8 cellular contexts compared by ENCODE assay signal in genomic region chr22:22508274-22509176, GRCh38. TPM values are rescaled to one million over a fixed set of nuclear protein-coding genes. Genes with fewer than 3 reads are reported as not detected.
DNase-seq lines count a peak whose midpoint lies in the region; ATAC-seq and TF ChIP-seq lines count a peak whose summit lies in the region.

TSS of gene ZNF280B (minus strand) at chr22:22508742. CDS start at chr22:22489398, 19,344 bp downstream.

- H3K9me3 ChIP-seq in KOPT-K1 (ENCODE audit: insufficient read depth, low read length, poor library complexity, severe bottlenecking) (peaks cover 15% of the 10 kb centered on the region), SK-N-MC (ENCODE audit: low read depth, low read length) (no peaks in the 10 kb centered on the region), prostate gland (no peaks in the 10 kb centered on the region)

- peak in 3 of 4 experiments; percentile 32 to 41 (median 32) for TF ChIP-seq CTCF in prostate gland (IDR thresholded peaks at IDR 0.05)

- no peaks in the 10 kb centered on the region for H3K4me1 ChIP-seq in prostate gland (replicated peaks)

- no peaks in the 10 kb centered on the region for H3K27me3 Mint-ChIP-seq in activated naive CD4-positive, alpha-beta T cell treated with anti-CD3 and anti-CD28 coated beads, Interleukin-2, amount 50 U/mL, for 24 hours

- 5% methylated on average over 64 of the region's 72 CpGs for WGBS in prostate gland

- no peak for TF ChIP-seq POLR2A in prostate gland (IDR thresholded peaks at IDR 0.05)

- peak within 1 kb of the TSS; percentile 76 for H3K9ac ChIP-seq in SK-N-MC (ENCODE audit: insufficient read length)

- DNase-seq in DMS153 (lab: John Stamatoyannopoulos, UW) (peak; percentile 80), SK-N-MC (ENCODE audit: low read depth, low spot score) (no peak), cardiac septum (ENCODE audit: low spot score) (peak; percentile 75), prostate gland (ENCODE audit: low spot score) (peak; percentile 5), ureter (ENCODE audit: low spot score) (peak; percentile 54)

- H3K27ac ChIP-seq in KOPT-K1 (ENCODE audit: low read depth, low read length, poor library complexity, severe bottlenecking), result peak within 1 kb of the TSS; percentile 45
- no peak within 1 kb of the TSS for H3K27ac ChIP-seq in SK-N-MC
- H3K27ac ChIP-seq in prostate gland, result no peak within 1 kb of the TSS

- H3K4me3 ChIP-seq in SK-N-MC (peak within 1 kb of the TSS; percentile 80), prostate gland (peak within 1 kb of the TSS; percentile 41 to 50)

- H3K27ac Mint-ChIP-seq in activated naive CD4-positive, alpha-beta T cell treated with anti-CD3 and anti-CD28 coated beads, Interleukin-2, amount 50 U/mL, for 24 hours, result peak within 1 kb of the TSS; percentile 26

- H3K36me3 ChIP-seq in KOPT-K1 (ENCODE audit: insufficient read depth, low read length) (peaks cover 17% of the 10 kb centered on the region), SK-N-MC (ENCODE audit: insufficient read depth, low read length) (peaks cover 3% of the 10 kb centered on the region; the same call in 1 of the 2 replicates), prostate gland (no peaks in the 10 kb centered on the region)

- no peaks in the 10 kb centered on the region for H3K27me3 ChIP-seq in prostate gland (replicated peaks; ENCODE audit: insufficient read depth)

- peak within 1 kb of the TSS; percentile 86 for H3K4me3 Mint-ChIP-seq in activated naive CD4-positive, alpha-beta T cell treated with anti-CD3 and anti-CD28 coated beads, Interleukin-2, amount 50 U/mL, for 24 hours

- peaks cover 13% of the 10 kb centered on the region for H3K36me3 Mint-ChIP-seq in activated naive CD4-positive, alpha-beta T cell treated with anti-CD3 and anti-CD28 coated beads, Interleukin-2, amount 50 U/mL, for 24 hours

- H3K9me3 Mint-ChIP-seq in activated naive CD4-positive, alpha-beta T cell treated with anti-CD3 and anti-CD28 coated beads, Interleukin-2, amount 50 U/mL, for 24 hours, result no peaks in the 10 kb centered on the region

- peaks cover 19% of the 10 kb centered on the region for H3K4me1 Mint-ChIP-seq in activated naive CD4-positive, alpha-beta T cell treated with anti-CD3 and anti-CD28 coated beads, Interleukin-2, amount 50 U/mL, for 24 hours

- intact Hi-C loops in cardiac septum (cut with DNase I), result no loop called here
- intact Hi-C loops in prostate gland (cut with DNase I), result no loop called here

- peak; percentile 90 for ATAC-seq in GM21529 (IDR thresholded peaks at IDR 0.05; ENCODE audit: unreplicated experiment)

RNA-seq across cellular contexts. Expression of gene ZNF280B, which starts in this region (rescaled TPM):
- total RNA-seq in cardiac septum (0.57 TPM), prostate gland (10 to 100 TPM in 1 of 2 donors, under 1 TPM in 1; 0.50 to 33.9 TPM), ureter (1.5 TPM)

Comparison
In these comparisons a context has a peak if more than half of its experiments do, and no peak if none do; other contexts are left out.
1. Peak in DNase-seq in cardiac septum; RNA of the gene not detected or under 1 TPM.